Comparison of ENCODE assay signal across 17 cellular contexts in genomic region chr11:4066960-4067359, GRCh38. TPM values are rescaled to one million over a fixed set of nuclear protein-coding genes. Genes with fewer than 3 reads are reported as not detected.
DNase-seq lines count a peak whose midpoint lies in the region; ATAC-seq lines count a peak whose summit lies in the region.
"Had no signal": no experiment of that assay in that cellular context is flagged by ENCODE, and none has a peak within 500 bp of the region (broad histone marks: within the 10 kb centered on the region; RNA-seq: fewer than 3 reads in every experiment).

No MANE protein-coding gene starts in this region.

- peaks cover 25% of the 10 kb centered on the region for H3K36me3 Mint-ChIP-seq in activated T-helper 17 cell treated with anti-CD3 and anti-CD28 coated beads, Interleukin-2, amount 50 U/mL, for 72 hours (ENCODE audit: low read depth)

- H3K27ac Mint-ChIP-seq in activated T-helper 17 cell treated with anti-CD3 and anti-CD28 coated beads, Interleukin-2, amount 50 U/mL, for 72 hours = peak overlapping the region; percentile 0
- H3K27ac Mint-ChIP-seq: nephron had no signal

- H3K9me3 Mint-ChIP-seq in activated T-helper 17 cell treated with anti-CD3 and anti-CD28 coated beads, Interleukin-2, amount 50 U/mL, for 72 hours = no peaks in the 10 kb centered on the region
- H3K9me3 Mint-ChIP-seq: nephron had no signal

- peak; percentile 33 for ATAC-seq in activated T-helper 17 cell treated with anti-CD3 and anti-CD28 coated beads, Interleukin-2, amount 50 U/mL, for 72 hours (replicated peaks)
- ATAC-seq in HG03159 (IDR thresholded peaks at IDR 0.05; ENCODE audit: unreplicated experiment) (no peak), HG02798 (IDR thresholded peaks at IDR 0.05; ENCODE audit: poor library complexity, unreplicated experiment) (no peak)

- intact Hi-C loops in posterior cingulate gyrus (cut with DNase I) = no loop called here

- H3K27me3 Mint-ChIP-seq in activated T-helper 17 cell treated with anti-CD3 and anti-CD28 coated beads, Interleukin-2, amount 50 U/mL, for 72 hours = no peaks in the 10 kb centered on the region

- H3K4me3 Mint-ChIP-seq in activated T-helper 17 cell treated with anti-CD3 and anti-CD28 coated beads, Interleukin-2, amount 50 U/mL, for 72 hours = peak overlapping the region; percentile 0
- H3K4me3 Mint-ChIP-seq: nephron had no signal

- peaks cover 54% of the 10 kb centered on the region for H3K4me1 Mint-ChIP-seq in activated T-helper 17 cell treated with anti-CD3 and anti-CD28 coated beads, Interleukin-2, amount 50 U/mL, for 72 hours

- DNase-seq in GDM1 (lab: John Stamatoyannopoulos, UW) (peak; percentile 13), MV-4-11 (lab: John Stamatoyannopoulos, UW) (peak; percentile 69), pons (ENCODE audit: low spot score) (peak; percentile 38), posterior cingulate gyrus (no peak)
- DNase-seq: amygdala; caudate nucleus; DMS153; effector CD4-positive, alpha-beta T cell; heart left ventricle; MM.1S; NCI-H2081; NCI-H510A treated with DMSO at 0.1 percent for 48 hours; stimulated activated CD8-positive, alpha-beta memory T cell treated with anti-CD3 and anti-CD28 coated beads, Interleukin-4, amount 100 ng/mL, for 48 hours had no signal

RNA-seq across cellular contexts. Expression of gene RRM1, which starts 27.6 kb away (rescaled TPM):
- total RNA-seq in activated T-helper 17 cell treated with anti-CD3 and anti-CD28 coated beads, Interleukin-2, amount 50 U/mL, for 72 hours = 100 to 1,000 TPM; 193 to 204 TPM

Comparison
In these comparisons a context has a peak if more than half of its experiments do, and no peak if none do; other contexts are left out.
1. DNase-seq: peak in GDM1 (single experiment), MV-4-11 (single experiment) and pons (single experiment); none in posterior cingulate gyrus (0 of 10).